Comparison of ENCODE assay signal across 16 cellular contexts in the genomic region with DNA sequence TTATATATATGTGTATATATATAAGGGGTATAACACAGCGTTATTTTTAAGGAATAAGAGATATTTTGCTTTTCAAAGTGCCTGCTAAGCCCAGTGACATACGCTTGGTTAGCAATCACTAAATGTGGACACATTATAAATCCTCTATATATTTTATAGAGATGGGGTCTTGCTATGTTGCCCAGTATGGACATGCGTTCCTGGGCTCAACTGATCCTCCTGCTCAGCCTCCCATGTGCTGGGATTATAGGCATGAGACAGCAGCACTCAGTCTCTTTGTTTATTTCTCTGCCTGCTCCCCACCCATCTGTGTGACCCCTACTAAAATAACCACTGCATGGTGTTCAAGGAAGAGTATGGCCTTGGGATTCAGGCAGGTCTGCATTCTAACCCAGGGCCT.
"Had no signal": no experiment of that assay in that cellular context is flagged by ENCODE, and none has a peak within 500 bp of the region (broad histone marks: within the 10 kb centered on the region; RNA-seq: fewer than 3 reads in every experiment).

No MANE protein-coding gene starts in this region.

- H3K9me3 Mint-ChIP-seq: activated T-cell treated with anti-CD3 and anti-CD28 coated beads, Interleukin-2, amount 50 U/mL, for 72 hours; T-helper 2 cell treated with Interferon-gamma antibody and Interleukin-4, amounts not matched to agents 5 μg/mL and 100 μg/mL, for 36 hours had no signal

- ATAC-seq: activated naive CD4-positive, alpha-beta T cell treated with anti-CD3 and anti-CD28 coated beads, Interleukin-2, amount 50 U/mL, for 72 hours; activated T-cell treated with anti-CD3 and anti-CD28 coated beads, Interleukin-2, amount 50 U/mL, for 72 hours; esophagus mucosa; lower lobe of right lung had no signal

- H3K36me3 ChIP-seq: heart left ventricle, lower lobe of right lung had no signal

- H3K27me3 ChIP-seq: foreskin keratinocyte, heart left ventricle, testis had no signal

- H3K4me3 Mint-ChIP-seq: activated CD4-positive, alpha-beta T cell treated with anti-CD3 and anti-CD28 coated beads, Interleukin-2, amount 10 ng/mL, durations not matched to agents 7 days and 5 days; activated T-cell treated with anti-CD3 and anti-CD28 coated beads, Interleukin-2, amount 50 U/mL, for 72 hours; mesothelial cell of epicardium; T-helper 2 cell treated with Interferon-gamma antibody and Interleukin-4, amounts not matched to agents 5 μg/mL and 100 μg/mL, for 36 hours had no signal

- DNase-seq: activated CD4-positive, alpha-beta T cell treated with anti-CD3 and anti-CD28 coated beads, Interleukin-2, amount 10 ng/mL, durations not matched to agents 7 days and 5 days; activated CD8-positive, alpha-beta memory T cell treated with anti-CD3 and anti-CD28 coated beads, Interleukin-2, amount 50 U/mL, for 48 hours; activated gamma-delta T cell; activated T-cell treated with anti-CD3 and anti-CD28 coated beads, Interleukin-2, amount 50 U/mL, for 72 hours; caudate nucleus; foreskin keratinocyte; lower lobe of right lung; stimulated activated CD4-positive, alpha-beta T cell treated with anti-CD3 and anti-CD28 coated beads, Interleukin-12 subunit alpha, Interleukin-12 subunit beta, amount 100 ng/mL, for 4 hours; stimulated activated CD4-positive, alpha-beta T cell treated with anti-CD3 and anti-CD28 coated beads, Interleukin-4, amount 100 ng/mL, for 1 hour; stimulated activated naive CD4-positive, alpha-beta T cell treated with Interleukin-2 at 50 U/mL for 16 hours; testis had no signal

- H3K27ac Mint-ChIP-seq: activated naive CD4-positive, alpha-beta T cell treated with anti-CD3 and anti-CD28 coated beads, Interleukin-2, amount 50 U/mL, for 72 hours; activated T-cell treated with anti-CD3 and anti-CD28 coated beads, Interleukin-2, amount 50 U/mL, for 72 hours; mesothelial cell of epicardium; T-helper 2 cell treated with Interferon-gamma antibody and Interleukin-4, amounts not matched to agents 5 μg/mL and 100 μg/mL, for 36 hours had no signal

- H3K27ac ChIP-seq: foreskin keratinocyte, lower lobe of right lung had no signal

- H3K4me3 ChIP-seq: heart left ventricle, lower lobe of right lung, testis had no signal

- H3K27me3 Mint-ChIP-seq: activated CD4-positive, alpha-beta T cell treated with anti-CD3 and anti-CD28 coated beads, Interleukin-2, amount 10 ng/mL, durations not matched to agents 7 days and 5 days had no signal

- H3K9me3 ChIP-seq: lower lobe of right lung, testis had no signal
